19 cellular contexts compared by ENCODE assay signal in genomic region chr7:49322476-49322875, GRCh38.
DNase-seq lines count a peak whose midpoint lies in the region; ATAC-seq, FAIRE-seq and TF ChIP-seq lines count a peak whose summit lies in the region.
"Had no signal": no experiment of that assay in that cellular context is flagged by ENCODE, and none has a peak within 500 bp of the region (broad histone marks: within the 10 kb centered on the region; RNA-seq: fewer than 3 reads in every experiment).

No MANE protein-coding gene starts in this region.

- H3K4me1 ChIP-seq in MM.1S (ENCODE audit: low read length): peaks cover 18% of the 10 kb centered on the region
- peaks cover 4% of the 10 kb centered on the region for H3K4me1 ChIP-seq in GM12878 (ENCODE audit: control insufficient read depth, insufficient read depth, low read length)
- H3K4me1 ChIP-seq in prostate gland (replicated peaks): no peaks in the 10 kb centered on the region
- H3K4me1 ChIP-seq: A549, Caco-2 had no signal

- no peaks in the 10 kb centered on the region for H3K36me3 ChIP-seq in MM.1S (replicated peaks; ENCODE audit: insufficient read depth, low read length)
- H3K36me3 ChIP-seq in GM12878 (ENCODE audit: control insufficient read depth in 2 of 2, insufficient read depth in 2 of 2, low read length in 1 of 2): no peaks in the 10 kb centered on the region
- no peaks in the 10 kb centered on the region for H3K36me3 ChIP-seq in prostate gland

- in situ Hi-C loops in GM12878 (cut with MboI): no loop called here

- DNase-seq in GM12865 (ENCODE audit: low read depth): peak; percentile 19
- DNase-seq in MM.1S: peak; percentile 53
- DNase-seq in GM12878 (ENCODE audit: low read depth, low spot score): no peak
- no peak for DNase-seq in iPS-NIHi11 (ENCODE audit: low spot score)
- no peak for DNase-seq in pons (ENCODE audit: low spot score)
- no peak for DNase-seq in prostate gland (ENCODE audit: low spot score)
- DNase-seq: AML-193; Caco-2; CD4-positive, alpha-beta T cell; GOT3; H9; IMR-90 had no signal

- H3K4me3 ChIP-seq in GM12865 (ENCODE audit: low read depth, low read length) (no peak overlapping the region), MM.1S (ENCODE audit: low read length) (no peak overlapping the region), GM12878 (no peak overlapping the region), prostate gland (no peak overlapping the region)
- H3K4me3 ChIP-seq: A549, K562 had no signal

- no peaks in the 10 kb centered on the region for H3F3A ChIP-seq in MM.1S (ENCODE audit: insufficient read depth, low read length)

- TF ChIP-seq RAD21 in GM12878 (IDR thresholded peaks at IDR 0.05; ENCODE audit: insufficient read depth, low read depth, low read length): no peak

- no peaks in the 10 kb centered on the region for H3K9me2 ChIP-seq in MM.1S (replicated peaks; ENCODE audit: insufficient read depth, low read length)

- H3K9ac ChIP-seq in MM.1S (ENCODE audit: low read length) (no peak overlapping the region), GM12878 (ENCODE audit: control insufficient read depth, insufficient read depth, low read length) (no peak overlapping the region)

- ATAC-seq in HG02938 (IDR thresholded peaks at IDR 0.05; ENCODE audit: unreplicated experiment) (peak; percentile 71), GM12878 (peak; percentile 50)
- ATAC-seq: A549, K562 had no signal

- intact Hi-C loops in GM12878 (cut with micrococcal nuclease; ENCODE audit: unreplicated experiment) (loop anchor here (5.0 kb wide), 1 partner anchor 320 kb away; no protein-coding TSS in a partner anchor), prostate gland (cut with DNase I) (no loop called here)

- H3K4me2 ChIP-seq in MM.1S (ENCODE audit: low read depth, low read length) (no peak overlapping the region; the same call in 1 of the 2 replicates), GM12878 (ENCODE audit: control insufficient read depth, insufficient read depth) (no peak overlapping the region)
- H3K4me2 ChIP-seq: A549 had no signal

- CTCF ChIA-PET in GM12878 (lab: Yijun Ruan, JAX): interaction anchor here (0.6 to 1.0 kb wide), 2 partner anchors 13 to 217 kb away, joined by 3 read pairs; no protein-coding TSS in a partner anchor

- H3K27ac ChIP-seq in MM.1S (ENCODE audit: low read length): no peak overlapping the region
- H3K27ac ChIP-seq in GM12878 (ENCODE audit: control insufficient read depth, insufficient read depth): no peak overlapping the region
- no peak overlapping the region for H3K27ac ChIP-seq in prostate gland
- H3K27ac ChIP-seq: 22Rv1, A549, C4-2B had no signal

- BruUV-seq in GM12878 (replicated peaks; lab: Mats Ljungman, UMichigan): no TSS peak

- H3K9me3 ChIP-seq in MM.1S (replicated peaks; ENCODE audit: insufficient read depth, low read length) (no peaks in the 10 kb centered on the region), GM12878 (replicated peaks; ENCODE audit: control insufficient read depth, insufficient read depth, low read length) (no peaks in the 10 kb centered on the region), prostate gland (no peaks in the 10 kb centered on the region)
- H3K9me3 ChIP-seq: A549, Caco-2 had no signal

- SMC1A ChIA-PET in GM12878 (lab: Charles Lee; ENCODE audit: uncharacterized antibody, unreplicated experiment): no interaction called here

- TF ChIP-seq CTCF in GM12865 (IDR thresholded peaks at IDR 0.05; ENCODE audit: insufficient read depth, low read depth, low read length, missing control alignments) (no peak), MM.1S (IDR thresholded peaks at IDR 0.05; ENCODE audit: low read length) (no peak), GM12878 (IDR thresholded peaks at IDR 0.05 in 2 of 3, conservative IDR thresholded peaks at IDR 0.05 in 1 of 3; ENCODE audit: control insufficient read depth in 2 of 3, extremely low read depth in 1 of 3, insufficient read depth in 1 of 3, low read depth in 3 of 3, low read length in 3 of 3) (no peak), prostate gland (IDR thresholded peaks at IDR 0.05) (no peak)

- no peak for TF ChIP-seq EP300 in GM12878 (IDR thresholded peaks at IDR 0.05; ENCODE audit: borderline replicate concordance in 1 of 2, control insufficient read depth in 1 of 2, low read depth in 2 of 2, low read length in 2 of 2)

- no peak overlapping the region for H2AFZ ChIP-seq in MM.1S (ENCODE audit: low read length)
- H2AFZ ChIP-seq in GM12878 (ENCODE audit: control insufficient read depth, low read depth, low read length): no peak overlapping the region

- H4K20me1 ChIP-seq in MM.1S (ENCODE audit: insufficient read depth, low read length): no peaks in the 10 kb centered on the region
- H4K20me1 ChIP-seq in GM12878 (ENCODE audit: control insufficient read depth, insufficient read depth): no peaks in the 10 kb centered on the region

- H3K79me2 ChIP-seq in MM.1S (ENCODE audit: low read length) (no peaks in the 10 kb centered on the region), GM12878 (ENCODE audit: control insufficient read depth, insufficient read depth, low read length) (no peaks in the 10 kb centered on the region)

- RAD21 ChIA-PET in GM12878 (lab: Charles Lee; ENCODE audit: unreplicated experiment): no interaction called here

- FAIRE-seq in GM12878 (lab: Jason Lieb, UNC): no peak
- FAIRE-seq: A549, D721Med, HTR-8/SVneo, K562 had no signal

- POLR2A ChIA-PET in GM12878 (lab: Charles Lee): no interaction called here

- TF ChIP-seq POLR2A in GM12878 (IDR thresholded peaks at IDR 0.05; ENCODE audit: low read depth, low read length) (no peak), prostate gland (IDR thresholded peaks at IDR 0.05) (no peak)

- H3K27me3 ChIP-seq in MM.1S (replicated peaks; ENCODE audit: insufficient read depth, low read length) (no peaks in the 10 kb centered on the region), GM12878 (replicated peaks in 1 of 2; ENCODE audit: control insufficient read depth in 2 of 2, insufficient read depth in 2 of 2, low read length in 1 of 2) (no peaks in the 10 kb centered on the region), prostate gland (replicated peaks; ENCODE audit: insufficient read depth) (no peaks in the 10 kb centered on the region)

TF ChIP-seq in GM12878, 131 proteins besides CTCF, POLR2A, EP300 and RAD21:
- no peak for TF ChIP-seq ZNF217 (IDR thresholded peaks at IDR 0.05)
- no peak for TF ChIP-seq NBN (IDR thresholded peaks at IDR 0.05)
- no peak for TF ChIP-seq POU2F2 (IDR thresholded peaks at IDR 0.05; ENCODE audit: borderline replicate concordance, low read depth, low read length)
- TF ChIP-seq ESRRA (IDR thresholded peaks at IDR 0.05; ENCODE audit: low read length): no peak
- no peak for TF ChIP-seq SMARCA5 (IDR thresholded peaks at IDR 0.05)
- TF ChIP-seq NFYA (IDR thresholded peaks at IDR 0.05; ENCODE audit: borderline replicate concordance, low read depth, low read length): no peak
- no peak for TF ChIP-seq HDAC2 (IDR thresholded peaks at IDR 0.05)
- TF ChIP-seq REST (IDR thresholded peaks at IDR 0.05; ENCODE audit: low read depth, low read length): no peak
- no peak for TF ChIP-seq IRF5 (IDR thresholded peaks at IDR 0.05; ENCODE audit: borderline replicate concordance)
- no peak for TF ChIP-seq JUNB (IDR thresholded peaks at IDR 0.05)
TF ChIP-seq in GM12878: peak in this region for 0.

Comparison
In these comparisons a context has a peak if more than half of its experiments do, and no peak if none do; other contexts are left out.
1. DNase-seq: peak in GM12865 (single experiment) and MM.1S (single experiment); none in GM12878 (single experiment), iPS-NIHi11 (single experiment), pons (single experiment) and prostate gland (single experiment).